Comparison of ENCODE assay signal across 8 cellular contexts in genomic region chr17:68399638-68400403, GRCh38. TPM values are rescaled to one million over a fixed set of nuclear protein-coding genes. Genes with fewer than 3 reads are reported as not detected.
DNase-seq lines count a peak whose midpoint lies in the region; ATAC-seq and TF ChIP-seq lines count a peak whose summit lies in the region.

No MANE protein-coding gene starts in this region.

- CTCF ChIA-PET in activated CD4-positive, alpha-beta T cell treated with anti-CD3 and anti-CD28 coated beads for 36 hours (lab: Charles Lee) = interaction anchor here (0.7 to 1.9 kb wide), 11 partner anchors 12 to 137 kb away, joined by 3 to 6 read pairs (median 5); no protein-coding TSS in a partner anchor

- H3K36me3 Mint-ChIP-seq in activated CD4-positive, alpha-beta T cell treated with anti-CD3 and anti-CD28 coated beads for 36 hours (ENCODE audit: low read depth) = peaks cover 15% of the 10 kb centered on the region
- peaks cover 10% of the 10 kb centered on the region for H3K36me3 Mint-ChIP-seq in activated T-cell treated with anti-CD3 and anti-CD28 coated beads, Interleukin-2, amount 50 U/mL, for 24 hours (ENCODE audit: low read depth)

- ATAC-seq in activated CD4-positive, alpha-beta T cell treated with anti-CD3 and anti-CD28 coated beads for 36 hours = peak; percentile 82
- ATAC-seq in GM19452 (IDR thresholded peaks at IDR 0.05; ENCODE audit: unreplicated experiment) = no peak

- H3K4me1 Mint-ChIP-seq in activated CD4-positive, alpha-beta T cell treated with anti-CD3 and anti-CD28 coated beads for 36 hours = peaks cover 34% of the 10 kb centered on the region
- H3K4me1 Mint-ChIP-seq in activated T-cell treated with anti-CD3 and anti-CD28 coated beads, Interleukin-2, amount 50 U/mL, for 24 hours (ENCODE audit: low read depth) = peaks cover 35% of the 10 kb centered on the region

- peak overlapping the region; percentile 38 for H3K4me3 Mint-ChIP-seq in activated CD4-positive, alpha-beta T cell treated with anti-CD3 and anti-CD28 coated beads for 36 hours
- H3K4me3 Mint-ChIP-seq in activated T-cell treated with anti-CD3 and anti-CD28 coated beads, Interleukin-2, amount 50 U/mL, for 24 hours = peak overlapping the region; percentile 52

- no peaks in the 10 kb centered on the region for H3K27me3 Mint-ChIP-seq in activated CD4-positive, alpha-beta T cell treated with anti-CD3 and anti-CD28 coated beads for 36 hours
- H3K27me3 Mint-ChIP-seq in activated T-cell treated with anti-CD3 and anti-CD28 coated beads, Interleukin-2, amount 50 U/mL, for 24 hours = no peaks in the 10 kb centered on the region

- TF ChIP-seq CTCF in fibroblast of villous mesenchyme (IDR thresholded peaks at IDR 0.05; ENCODE audit: insufficient read depth, low read depth, low read length) = no peak

- POLR2A ChIA-PET in activated CD4-positive, alpha-beta T cell treated with anti-CD3 and anti-CD28 coated beads for 36 hours (lab: Charles Lee) = interaction anchor here (1.3 kb wide), 1 partner anchor 109 kb away, joined by 3 read pairs; the partner anchor contains the start of genes ARSG and SLC16A6

- H3K4me3 ChIP-seq in fibroblast of villous mesenchyme (ENCODE audit: low read depth, low read length) = no peak overlapping the region

- intact Hi-C loops in activated CD4-positive, alpha-beta T cell treated with anti-CD3 and anti-CD28 coated beads for 36 hours (cut with DNase I, micrococcal nuclease) = loop anchor here (1.0 to 5.0 kb wide), 7 partner anchors 15 to 109 kb away; partner anchors contain the start of genes ARSG (in 1 of the 2) and SLC16A6 (in 1 of the 2)

- peak overlapping the region; percentile 83 for H3K27ac Mint-ChIP-seq in activated CD4-positive, alpha-beta T cell treated with anti-CD3 and anti-CD28 coated beads for 36 hours
- peak overlapping the region; percentile 93 for H3K27ac Mint-ChIP-seq in activated T-cell treated with anti-CD3 and anti-CD28 coated beads, Interleukin-2, amount 50 U/mL, for 24 hours

- H3K9me3 Mint-ChIP-seq in activated CD4-positive, alpha-beta T cell treated with anti-CD3 and anti-CD28 coated beads for 36 hours (ENCODE audit: low read depth) = peaks cover 11% of the 10 kb centered on the region
- H3K9me3 Mint-ChIP-seq in activated T-cell treated with anti-CD3 and anti-CD28 coated beads, Interleukin-2, amount 50 U/mL, for 24 hours = peaks cover 12% of the 10 kb centered on the region

- DNase-seq in activated CD4-positive, alpha-beta T cell treated with anti-CD3 and anti-CD28 coated beads for 36 hours = peak; percentile 69
- no peak for DNase-seq in activated CD4-positive, alpha-beta T cell treated with anti-CD3 and anti-CD28 coated beads, Interleukin-2, amount 50 U/mL, for 1 hour
- peak; percentile 53 for DNase-seq in activated T-cell treated with anti-CD3 and anti-CD28 coated beads, Interleukin-2, amount 50 U/mL, for 24 hours
- DNase-seq in fibroblast of villous mesenchyme (ENCODE audit: low read depth) (peak; percentile 81), superior temporal gyrus (ENCODE audit: extremely low spot score) (peak; percentile 59), putamen (ENCODE audit: low spot score) (no peak), NCI-H2029 (lab: John Stamatoyannopoulos, UW) (no peak)

RNA-seq across cellular contexts. Expression of gene WIPI1, which starts 57.5 kb away (rescaled TPM):
- total RNA-seq in activated CD4-positive, alpha-beta T cell treated with anti-CD3 and anti-CD28 coated beads for 36 hours = 10 to 100 TPM; 14.0 to 17.6 TPM
- total RNA-seq in fibroblast of villous mesenchyme = 80.7 and 109 TPM in 2 replicates

Comparison
In these comparisons a context has a peak if more than half of its experiments do, and no peak if none do; other contexts are left out.
1. DNase-seq: peak in activated CD4-positive, alpha-beta T cell treated with anti-CD3 and anti-CD28 coated beads for 36 hours (single experiment), activated T-cell treated with anti-CD3 and anti-CD28 coated beads, Interleukin-2, amount 50 U/mL, for 24 hours (single experiment), fibroblast of villous mesenchyme (single experiment) and superior temporal gyrus (single experiment); none in activated CD4-positive, alpha-beta T cell treated with anti-CD3 and anti-CD28 coated beads, Interleukin-2, amount 50 U/mL, for 1 hour (single experiment), putamen (single experiment) and NCI-H2029 (single experiment).